13 cellular contexts compared by ENCODE assay signal in the genomic region with DNA sequence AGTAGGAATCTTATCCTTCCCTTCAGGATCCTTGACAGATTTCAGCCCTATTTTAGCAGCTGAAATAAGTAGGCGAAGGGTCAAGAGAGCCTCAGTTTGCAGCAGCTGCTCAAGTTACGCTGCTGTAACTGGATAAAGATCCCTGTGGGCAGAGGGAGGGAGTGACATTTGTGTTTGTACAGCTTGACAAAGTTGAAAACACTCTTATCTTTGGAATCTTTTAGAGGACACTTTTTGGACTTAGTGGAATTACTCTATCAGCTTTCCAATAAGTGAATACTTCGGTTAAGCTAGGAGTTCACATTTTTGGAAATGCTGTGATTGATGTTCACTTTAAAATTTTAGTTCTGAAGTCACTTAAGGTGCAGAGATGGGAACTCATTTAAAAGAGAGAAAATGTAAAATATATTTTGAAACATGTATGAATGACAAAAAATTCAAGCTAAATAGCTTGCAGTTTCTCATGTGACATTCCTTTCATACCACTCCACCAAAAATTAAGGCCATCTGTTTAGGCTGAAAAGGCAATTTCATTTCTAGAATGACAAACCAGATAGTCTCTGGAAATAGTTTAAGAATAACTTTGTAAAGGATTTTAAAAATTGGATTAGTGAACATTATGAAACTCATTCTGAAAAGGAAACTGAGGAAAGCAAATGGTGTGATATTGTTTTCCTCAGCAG. TPM values are rescaled to one million over a fixed set of nuclear protein-coding genes. Genes with fewer than 3 reads are reported as not detected.
A peak's percentile ranks its signal among the peaks of the same experiment; 100 is the strongest.
DNase-seq lines count a peak whose midpoint lies in the region; ATAC-seq and TF ChIP-seq lines count a peak whose summit lies in the region.
"Had no signal": no experiment of that assay in that cellular context is flagged by ENCODE, and none has a peak within 500 bp of the region (broad histone marks: within the 10 kb centered on the region; RNA-seq: fewer than 3 reads in every experiment).

No MANE protein-coding gene starts in this region.

- H3K4me1 Mint-ChIP-seq in stimulated activated memory B cell treated with anti-CD40 and anti-IgM and Interleukin-4, amounts not matched to agents 10 μg/mL and 1 μg/mL and 100 μg/mL, for 72 hours, result no peaks in the 10 kb centered on the region
- H3K4me1 Mint-ChIP-seq: activated CD4-positive, alpha-beta T cell treated with anti-CD3 and anti-CD28 coated beads, Interleukin-2, amount 10 ng/mL, durations not matched to agents 24 days and 14 days; activated naive CD8-positive, alpha-beta T cell treated with anti-CD3 and anti-CD28 coated beads, Interleukin-2, amount 10 ng/mL, durations not matched to agents 7 days and 5 days had no signal

- peaks cover 16 to 18% of the 10 kb centered on the region in 2 donors for H3K4me1 ChIP-seq in adrenal gland (replicated peaks in 1 of 2)
- H3K4me1 ChIP-seq in skeletal muscle satellite cell (ENCODE audit: control insufficient read depth, insufficient read depth, low read length), result peaks cover 59% of the 10 kb centered on the region

- DNase-seq in HS-5 (ENCODE audit: low read depth) (peak; percentile 19), adrenal gland (peak; percentile 14 to 68 (median 34)), iPS-NIHi11 (ENCODE audit: low spot score) (peak; percentile 39)
- DNase-seq: activated CD4-positive, alpha-beta T cell treated with anti-CD3 and anti-CD28 coated beads, Interleukin-2, amount 10 ng/mL, durations not matched to agents 24 days and 14 days; activated naive CD8-positive, alpha-beta T cell treated with anti-CD3 and anti-CD28 coated beads, Interleukin-2, amount 10 ng/mL, durations not matched to agents 7 days and 5 days; H9; NCI-H187 treated with DMSO at 0.1 percent for 48 hours had no signal

- no peaks in the 10 kb centered on the region for H3K9me3 ChIP-seq in adrenal gland (replicated peaks in 1 of 3)
- no peaks in the 10 kb centered on the region for H3K9me3 ChIP-seq in skeletal muscle satellite cell (replicated peaks; ENCODE audit: low read length)
- H3K9me3 ChIP-seq: mucosa of descending colon had no signal

- H3K27ac ChIP-seq in adrenal gland, result peak overlapping the region in 3 of 5 donors; percentile 13 to 53 (median 49)

- peak overlapping the region; percentile 54 for H3K9ac ChIP-seq in skeletal muscle satellite cell (ENCODE audit: low read depth, low read length)

- H3K27me3 Mint-ChIP-seq in stimulated activated memory B cell treated with anti-CD40 and anti-IgM and Interleukin-4, amounts not matched to agents 10 μg/mL and 1 μg/mL and 100 μg/mL, for 72 hours, result no peaks in the 10 kb centered on the region

- no peak for TF ChIP-seq POLR2A in adrenal gland (IDR thresholded peaks at IDR 0.05)

- peak overlapping the region; percentile 59 for H3K4me2 ChIP-seq in skeletal muscle satellite cell (ENCODE audit: low read length)

- intact Hi-C loops in adrenal gland (cut with DNase I), result no loop called here

- H3K36me3 ChIP-seq in adrenal gland (replicated peaks in 1 of 2) (no peaks in the 10 kb centered on the region), skeletal muscle satellite cell (ENCODE audit: insufficient read depth, low read length) (peaks cover 8% of the 10 kb centered on the region)

- no peaks in the 10 kb centered on the region for H3K9me3 Mint-ChIP-seq in stimulated activated memory B cell treated with anti-CD40 and anti-IgM and Interleukin-4, amounts not matched to agents 10 μg/mL and 1 μg/mL and 100 μg/mL, for 72 hours
- H3K9me3 Mint-ChIP-seq: activated CD4-positive, alpha-beta T cell treated with anti-CD3 and anti-CD28 coated beads, Interleukin-2, amount 10 ng/mL, durations not matched to agents 24 days and 14 days; activated naive CD8-positive, alpha-beta T cell treated with anti-CD3 and anti-CD28 coated beads, Interleukin-2, amount 10 ng/mL, durations not matched to agents 7 days and 5 days; H9 had no signal

- H3K4me3 Mint-ChIP-seq in stimulated activated memory B cell treated with anti-CD40 and anti-IgM and Interleukin-4, amounts not matched to agents 10 μg/mL and 1 μg/mL and 100 μg/mL, for 72 hours, result no peak overlapping the region
- H3K4me3 Mint-ChIP-seq: activated CD4-positive, alpha-beta T cell treated with anti-CD3 and anti-CD28 coated beads, Interleukin-2, amount 10 ng/mL, durations not matched to agents 24 days and 14 days; activated naive CD8-positive, alpha-beta T cell treated with anti-CD3 and anti-CD28 coated beads, Interleukin-2, amount 10 ng/mL, durations not matched to agents 7 days and 5 days; H9 had no signal

- H3K27ac Mint-ChIP-seq in stimulated activated memory B cell treated with anti-CD40 and anti-IgM and Interleukin-4, amounts not matched to agents 10 μg/mL and 1 μg/mL and 100 μg/mL, for 72 hours, result no peak overlapping the region
- H3K27ac Mint-ChIP-seq: activated CD4-positive, alpha-beta T cell treated with anti-CD3 and anti-CD28 coated beads, Interleukin-2, amount 10 ng/mL, durations not matched to agents 24 days and 14 days; activated naive CD8-positive, alpha-beta T cell treated with anti-CD3 and anti-CD28 coated beads, Interleukin-2, amount 10 ng/mL, durations not matched to agents 7 days and 5 days; H9 had no signal

- WGBS in adrenal gland, 4 donors, result 22 to 34% (median 29%) methylated on average over 3 of the region's 3 CpGs

- H3K27me3 ChIP-seq in adrenal gland, result no peaks in the 10 kb centered on the region
- H3K27me3 ChIP-seq in skeletal muscle satellite cell (ENCODE audit: control insufficient read depth, insufficient read depth, low read length), result no peaks in the 10 kb centered on the region

- no peak for TF ChIP-seq CTCF in adrenal gland (IDR thresholded peaks at IDR 0.05)

- no peak overlapping the region for H3K4me3 ChIP-seq in adrenal gland
- H3K4me3 ChIP-seq in skeletal muscle satellite cell (ENCODE audit: low read length), result no peak overlapping the region
- H3K4me3 ChIP-seq: mucosa of descending colon had no signal

- no peak for ATAC-seq in HG03135 (IDR thresholded peaks at IDR 0.05; ENCODE audit: unreplicated experiment)
- no peak for ATAC-seq in HG03442 (IDR thresholded peaks at IDR 0.05; ENCODE audit: unreplicated experiment)
- no peak for ATAC-seq in stimulated activated memory B cell treated with anti-CD40 and anti-IgM and Interleukin-4, amounts not matched to agents 10 μg/mL and 1 μg/mL and 100 μg/mL, for 72 hours
- ATAC-seq: esophagus mucosa, mucosa of descending colon had no signal

- no peaks in the 10 kb centered on the region for H3K36me3 Mint-ChIP-seq in stimulated activated memory B cell treated with anti-CD40 and anti-IgM and Interleukin-4, amounts not matched to agents 10 μg/mL and 1 μg/mL and 100 μg/mL, for 72 hours
- H3K36me3 Mint-ChIP-seq: activated naive CD8-positive, alpha-beta T cell treated with anti-CD3 and anti-CD28 coated beads, Interleukin-2, amount 10 ng/mL, durations not matched to agents 7 days and 5 days had no signal

RNA-seq across cellular contexts. Expression of gene SLC38A4, which starts 55.2 kb away (rescaled TPM):
- 1 to 10 TPM in 2 of 8 donors, under 1 TPM in 6; 0.14 to 2.7 (median 0.67) TPM for total RNA-seq in adrenal gland
- under 1 TPM; 0.40 to 0.44 (median 0.40) TPM for polyA plus RNA-seq in adrenal gland
- under 0.01 and 0.25 TPM in 2 replicates for total RNA-seq in skeletal muscle satellite cell (2012; rRNA removed)
- total RNA-seq: activated CD4-positive, alpha-beta T cell treated with anti-CD3 and anti-CD28 coated beads, Interleukin-2, amount 10 ng/mL, durations not matched to agents 24 days and 14 days; activated naive CD8-positive, alpha-beta T cell treated with anti-CD3 and anti-CD28 coated beads, Interleukin-2, amount 10 ng/mL, durations not matched to agents 7 days and 5 days had no signal
